In genomic region chr5:41863871-41864486, GRCh38 we compare ENCODE assay signal across 14 cellular contexts. TPM values are rescaled to one million over a fixed set of nuclear protein-coding genes. Genes with fewer than 3 reads are reported as not detected.
A peak's percentile ranks its signal among the peaks of the same experiment; 100 is the strongest.
DNase-seq lines count a peak whose midpoint lies in the region; ATAC-seq, FAIRE-seq and TF ChIP-seq lines count a peak whose summit lies in the region.
"Had no signal": no experiment of that assay in that cellular context is flagged by ENCODE, and none has a peak within 500 bp of the region (broad histone marks: within the 10 kb centered on the region; RNA-seq: fewer than 3 reads in every experiment).

No MANE protein-coding gene starts in this region.

- H3K4me1 ChIP-seq in osteoblast (ENCODE audit: insufficient read depth, low read length) = peaks cover 11% of the 10 kb centered on the region
- H3K4me1 ChIP-seq: uterus had no signal

- H3K36me3 Mint-ChIP-seq in T-helper 1 cell treated with Interleukin-12 subunit alpha and Interleukin-12 subunit beta and Interleukin-4 antibody, amounts not matched to agents 30 μg/mL and 1 μg/mL, for 36 hours (ENCODE audit: low read depth) = peaks cover 23% of the 10 kb centered on the region
- peaks cover 37% of the 10 kb centered on the region for H3K36me3 Mint-ChIP-seq in activated CD8-positive, alpha-beta T cell treated with anti-CD3 and anti-CD28 coated beads for 36 hours (ENCODE audit: low read depth)

- ATAC-seq in HG02623 (IDR thresholded peaks at IDR 0.05; ENCODE audit: unreplicated experiment) = peak; percentile 66
- ATAC-seq in activated CD8-positive, alpha-beta T cell treated with anti-CD3 and anti-CD28 coated beads for 36 hours = peak; percentile 74

- H3K4me3 ChIP-seq in osteoblast (ENCODE audit: insufficient read depth, low read length) = no peak overlapping the region
- H3K4me3 ChIP-seq: adrenal gland, uterus had no signal

- H3K4me1 Mint-ChIP-seq in T-helper 1 cell treated with Interleukin-12 subunit alpha and Interleukin-12 subunit beta and Interleukin-4 antibody, amounts not matched to agents 30 μg/mL and 1 μg/mL, for 36 hours (ENCODE audit: low read depth) = peaks cover 51% of the 10 kb centered on the region
- peaks cover 63% of the 10 kb centered on the region for H3K4me1 Mint-ChIP-seq in activated CD8-positive, alpha-beta T cell treated with anti-CD3 and anti-CD28 coated beads for 36 hours (ENCODE audit: low read depth)

- POLR2A ChIA-PET in activated CD8-positive, alpha-beta T cell treated with anti-CD3 and anti-CD28 coated beads for 36 hours (lab: Charles Lee) = no interaction called here

- H3K27ac ChIP-seq in osteoblast (ENCODE audit: low read depth, low read length) = no peak overlapping the region
- H3K27ac ChIP-seq: adrenal gland, uterus had no signal

- DNase-seq in T-helper 1 cell (no peak), osteoblast (ENCODE audit: insufficient read length, low spot score, missing footprints) (peak; percentile 52), T-helper 9 cell (no peak), 8988T (no peak), HTR-8/SVneo (ENCODE audit: insufficient read length, low spot score) (no peak)
- no peak for DNase-seq in activated CD8-positive, alpha-beta T cell treated with anti-CD3 and anti-CD28 coated beads for 36 hours
- DNase-seq: adrenal gland, islet precursor cell, Kasumi-1, SIG-M5, uterus had no signal

- peaks cover 5% of the 10 kb centered on the region for H3K36me3 ChIP-seq in osteoblast (ENCODE audit: insufficient read depth, low read length)
- H3K36me3 ChIP-seq: uterus had no signal

- peak overlapping the region; percentile 24 for H3K27ac Mint-ChIP-seq in T-helper 1 cell treated with Interleukin-12 subunit alpha and Interleukin-12 subunit beta and Interleukin-4 antibody, amounts not matched to agents 30 μg/mL and 1 μg/mL, for 36 hours
- H3K27ac Mint-ChIP-seq in activated CD8-positive, alpha-beta T cell treated with anti-CD3 and anti-CD28 coated beads for 36 hours = peak overlapping the region; percentile 60

- no peak for FAIRE-seq in HTR-8/SVneo (lab: Jason Lieb, UNC)
- FAIRE-seq: A204.1 had no signal

- no peak overlapping the region for H3K4me3 Mint-ChIP-seq in T-helper 1 cell treated with Interleukin-12 subunit alpha and Interleukin-12 subunit beta and Interleukin-4 antibody, amounts not matched to agents 30 μg/mL and 1 μg/mL, for 36 hours
- peak overlapping the region; percentile 4 for H3K4me3 Mint-ChIP-seq in activated CD8-positive, alpha-beta T cell treated with anti-CD3 and anti-CD28 coated beads for 36 hours

- intact Hi-C loops in activated CD8-positive, alpha-beta T cell treated with anti-CD3 and anti-CD28 coated beads for 36 hours (cut with micrococcal nuclease) = no loop called here

- CTCF ChIA-PET in activated CD8-positive, alpha-beta T cell treated with anti-CD3 and anti-CD28 coated beads for 36 hours (lab: Charles Lee) = interaction anchor here (0.9 to 1.9 kb wide), 3 partner anchors 8 to 194 kb away, joined by 3 to 9 read pairs (median 3); no protein-coding TSS in a partner anchor

- H3K9me3 ChIP-seq in osteoblast (ENCODE audit: low read depth, low read length) = no peaks in the 10 kb centered on the region
- H3K9me3 ChIP-seq: adrenal gland, uterus had no signal

- H3K27me3 ChIP-seq in osteoblast (ENCODE audit: insufficient read depth, low read length) = no peaks in the 10 kb centered on the region
- H3K27me3 ChIP-seq: adrenal gland, uterus had no signal

- H3K4me2 ChIP-seq in osteoblast (ENCODE audit: insufficient read depth, low read length) = peak overlapping the region; percentile 21

- H2AFZ ChIP-seq in osteoblast (ENCODE audit: low read length) = no peak overlapping the region

- no peaks in the 10 kb centered on the region for H3K27me3 Mint-ChIP-seq in T-helper 1 cell treated with Interleukin-12 subunit alpha and Interleukin-12 subunit beta and Interleukin-4 antibody, amounts not matched to agents 30 μg/mL and 1 μg/mL, for 36 hours (ENCODE audit: low read depth)
- H3K27me3 Mint-ChIP-seq in activated CD8-positive, alpha-beta T cell treated with anti-CD3 and anti-CD28 coated beads for 36 hours = no peaks in the 10 kb centered on the region

- no peaks in the 10 kb centered on the region for H4K20me1 ChIP-seq in osteoblast (ENCODE audit: insufficient read depth, low read length)

- H3K79me2 ChIP-seq in osteoblast (ENCODE audit: insufficient read depth, low read length) = peaks cover 53% of the 10 kb centered on the region

- no peaks in the 10 kb centered on the region for H3K9me3 Mint-ChIP-seq in T-helper 1 cell treated with Interleukin-12 subunit alpha and Interleukin-12 subunit beta and Interleukin-4 antibody, amounts not matched to agents 30 μg/mL and 1 μg/mL, for 36 hours
- H3K9me3 Mint-ChIP-seq in activated CD8-positive, alpha-beta T cell treated with anti-CD3 and anti-CD28 coated beads for 36 hours = no peaks in the 10 kb centered on the region

- no peak for TF ChIP-seq CTCF in activated CD8-positive, alpha-beta T cell treated with anti-CD3 and anti-CD28 coated beads for 36 hours (IDR thresholded peaks at IDR 0.05)
- no peak for TF ChIP-seq CTCF in osteoblast (IDR thresholded peaks at IDR 0.05; ENCODE audit: extremely low read depth, low read depth, low read length)

RNA-seq across cellular contexts. Expression of gene OXCT1, which starts 6.2 kb away (rescaled TPM):
- 10 to 100 TPM; 65.0 to 70.5 TPM for total RNA-seq in activated CD8-positive, alpha-beta T cell treated with anti-CD3 and anti-CD28 coated beads for 36 hours
- total RNA-seq in osteoblast = 36.5 and 39.4 TPM in 2 replicates

RNA-seq across cellular contexts. Expression of gene RIMOC1, which starts 40.2 kb away (rescaled TPM):
- 10 to 100 TPM; 19.5 to 19.8 TPM for total RNA-seq in activated CD8-positive, alpha-beta T cell treated with anti-CD3 and anti-CD28 coated beads for 36 hours
- total RNA-seq in osteoblast = 31.1 and 31.8 TPM in 2 replicates
